In genomic region chr6:31851485-31851832, GRCh38 we compare ENCODE assay signal across 25 cellular contexts. TPM values are rescaled to one million over a fixed set of nuclear protein-coding genes. Genes with fewer than 3 reads are reported as not detected.
DNase-seq lines count a peak whose midpoint lies in the region; ATAC-seq, FAIRE-seq and TF ChIP-seq lines count a peak whose summit lies in the region.
"Had no signal": no experiment of that assay in that cellular context is flagged by ENCODE, and none has a peak within 500 bp of the region (broad histone marks: within the 10 kb centered on the region; RNA-seq: fewer than 3 reads in every experiment).

No MANE protein-coding gene starts in this region.

- no peaks in the 10 kb centered on the region for H3K36me3 ChIP-seq in right lobe of liver
- H3K36me3 ChIP-seq: pancreas, sigmoid colon had no signal

- intact Hi-C loops in right lobe of liver (cut with DNase I) = no loop called here

- in situ Hi-C loops in ACHN (cut with HindIII; ENCODE audit: low pct_ligation_motif_present, low pct_unique_long_range_greater_than_20kb, low sequenced_read_pairs) = no loop called here

- no peak overlapping the region for H3K27ac ChIP-seq in right lobe of liver
- H3K27ac ChIP-seq: BLaER1 treated with 17β-estradiol and CSF1 and Interleukin-3, amounts not matched to agents 10 nM and 100 nM; epithelial cell of prostate; pancreas; sigmoid colon had no signal

- H3K4me1 ChIP-seq in right lobe of liver = peaks cover 0 to 10% (median 0%) of the 10 kb centered on the region in 4 donors
- H3K4me1 ChIP-seq: BLaER1 treated with 17β-estradiol and CSF1 and Interleukin-3, amounts not matched to agents 10 nM and 100 nM; pancreas; sigmoid colon had no signal

- TF ChIP-seq POLR2A in right lobe of liver (IDR thresholded peaks at IDR 0.05) = no peak

- DNase-seq in ACHN (peak; percentile 82), RCC 7860 (ENCODE audit: low spot score) (peak; percentile 75), fibroblast of peridontal ligament (ENCODE audit: extremely low read depth) (peak; percentile 45), right lobe of liver (no peak), EL (no peak), NCI-H2107 treated with DMSO at 0.1 percent for 48 hours (lab: John Stamatoyannopoulos, UW; ENCODE audit: unreplicated experiment) (no peak), HCEC 1CT (no peak), H4 (ENCODE audit: low spot score) (no peak)
- DNase-seq: activated CD4-positive, alpha-beta T cell treated with anti-CD3 and anti-CD28 coated beads for 1 hour; activated naive CD4-positive, alpha-beta T cell treated with anti-CD3 and anti-CD28 coated beads for 36 hours; activated T-cell treated with anti-CD3 and anti-CD28 coated beads, Interleukin-2, amount 50 U/mL, for 1 hour; anterior cingulate cortex; central memory CD4-positive, alpha-beta T cell; GF-D8; left cardiac atrium; naive thymus-derived CD4-positive, alpha-beta T cell; NCI-H1694; NCI-H82; Right ventricle myocardium superior; sigmoid colon had no signal

- H3K4me3 ChIP-seq in right lobe of liver = no peak overlapping the region
- H3K4me3 ChIP-seq: BLaER1 treated with 17β-estradiol and CSF1 and Interleukin-3, amounts not matched to agents 10 nM and 100 nM; pancreas; sigmoid colon had no signal

- no peaks in the 10 kb centered on the region for H3K9me3 ChIP-seq in right lobe of liver
- H3K9me3 ChIP-seq: pancreas, sigmoid colon had no signal

- WGBS in right lobe of liver (ENCODE audit: insufficient coverage, low coverage, low lambda C conversion rate, missing lambda C conversion rate) = 36% methylated on average over 2 of the region's 2 CpGs

- TF ChIP-seq CTCF in right lobe of liver (IDR thresholded peaks at IDR 0.05) = no peak

- no peak for FAIRE-seq in RCC 7860 (lab: Jason Lieb, UNC)
- FAIRE-seq: A204.1, pancreas had no signal

- H3K27me3 ChIP-seq in right lobe of liver = no peaks in the 10 kb centered on the region
- H3K27me3 ChIP-seq: BLaER1 treated with 17β-estradiol and CSF1 and Interleukin-3, amounts not matched to agents 10 nM and 100 nM; pancreas; sigmoid colon had no signal

- peak; percentile 22 to 74 (median 50) for ATAC-seq in right lobe of liver
- ATAC-seq: left cardiac atrium; naive thymus-derived CD4-positive, alpha-beta T cell; pancreas had no signal

RNA-seq across cellular contexts. Expression of gene NEU1, which starts 11.2 kb away (rescaled TPM):
- total RNA-seq in right lobe of liver = 10 to 100 TPM; 20.3 to 44.8 (median 34.1) TPM
- 91.5 and 101 TPM in 2 replicates for total RNA-seq in H4 (2014; rRNA removed; shearing (Covaris generic))

RNA-seq across cellular contexts. Expression of gene HSPA1B, which starts 23.9 kb away (rescaled TPM):
- 100 to 1,000 TPM in 2 of 6 experiments, 10 to 100 TPM in 4; 41.5 to 144 (median 47.5) TPM for total RNA-seq in right lobe of liver
- 84.4 and 109 TPM in 2 replicates for total RNA-seq in H4 (2014; rRNA removed; shearing (Covaris generic))

RNA-seq across cellular contexts. Expression of gene SLC44A4, which starts 27.3 kb away (rescaled TPM):
- total RNA-seq in right lobe of liver = under 1 TPM in 2 of 6 experiments, not detected in 4; 0.09 to 0.25 TPM
- total RNA-seq in H4 (2014; rRNA removed; shearing (Covaris generic)) = not detected in 2 replicates
- total RNA-seq: left cardiac atrium; naive thymus-derived CD4-positive, alpha-beta T cell; OCI-LY7; Right ventricle myocardium superior had no signal

RNA-seq across cellular contexts. Expression of gene HSPA1A, which starts 36.1 kb away (rescaled TPM):
- 100 to 1,000 TPM in 2 of 6 experiments, 10 to 100 TPM in 4; 73.2 to 442 (median 80.2) TPM for total RNA-seq in right lobe of liver
- total RNA-seq in H4 (2014; rRNA removed; shearing (Covaris generic)) = 29.8 and 31.5 TPM in 2 replicates

RNA-seq across cellular contexts. Expression of gene HSPA1L, which starts 36.4 kb away (rescaled TPM):
- 1 to 10 TPM in 1 of 6 experiments, under 1 TPM in 5; 0.37 to 1.2 (median 0.56) TPM for total RNA-seq in right lobe of liver
- 0.85 and 1.0 TPM in 2 replicates for total RNA-seq in H4 (2014; rRNA removed; shearing (Covaris generic))

Comparison
In these comparisons a context has a peak if more than half of its experiments do, and no peak if none do; other contexts are left out.
1. DNase-seq: peak in ACHN (single experiment), RCC 7860 (single experiment) and fibroblast of peridontal ligament (single experiment); none in right lobe of liver (0 of 3), EL (single experiment), NCI-H2107 treated with DMSO at 0.1 percent for 48 hours (single experiment), HCEC 1CT (single experiment) and H4 (single experiment).